8 cellular contexts compared by ENCODE assay signal in genomic region chr10:110226926-110227641, GRCh38. TPM values are rescaled to one million over a fixed set of nuclear protein-coding genes. Genes with fewer than 3 reads are reported as not detected.
DNase-seq lines count a peak whose midpoint lies in the region; FAIRE-seq and TF ChIP-seq lines count a peak whose summit lies in the region.

No MANE protein-coding gene starts in this region.

- no peaks in the 10 kb centered on the region for H3K9me3 Mint-ChIP-seq in Calu3 (ENCODE audit: low read depth, unreplicated experiment)
- no peaks in the 10 kb centered on the region for H3K9me3 Mint-ChIP-seq in astrocyte (ENCODE audit: unreplicated experiment)

- TF ChIP-seq CTCF in Calu3 (IDR thresholded peaks at IDR 0.05; ENCODE audit: unreplicated experiment) (no peak), astrocyte (IDR thresholded peaks at IDR 0.05; ENCODE audit: insufficient read depth, low read depth, low read length) (no peak), retinal pigment epithelial cell (conservative IDR thresholded peaks at IDR 0.05; ENCODE audit: low read depth, low read length) (no peak)

- peaks cover 10% of the 10 kb centered on the region for H3K4me1 Mint-ChIP-seq in Calu3 (ENCODE audit: low read depth, unreplicated experiment)
- H3K4me1 Mint-ChIP-seq in astrocyte (ENCODE audit: low read depth, unreplicated experiment) = peaks cover 21% of the 10 kb centered on the region

- H3K4me1 ChIP-seq in HUES64 (ENCODE audit: insufficient read depth, low read length) (peaks cover 5% of the 10 kb centered on the region), astrocyte (ENCODE audit: insufficient read depth, low read length) (peaks cover 8% of the 10 kb centered on the region)

- no peaks in the 10 kb centered on the region for H3K79me2 ChIP-seq in astrocyte (ENCODE audit: insufficient read depth, low read length)

- H3K27ac ChIP-seq in HUES64 (ENCODE audit: low read depth, low read length) (no peak overlapping the region), astrocyte (ENCODE audit: low read depth, low read length) (no peak overlapping the region)

- peak overlapping the region; percentile 85 for H3K4me2 ChIP-seq in astrocyte (ENCODE audit: low read length)

- H3K27me3 ChIP-seq in HUES64 (ENCODE audit: insufficient read depth, low read length) (peaks cover 12% of the 10 kb centered on the region), astrocyte (ENCODE audit: insufficient read depth, low read length) (no peaks in the 10 kb centered on the region)

- H3K4me3 Mint-ChIP-seq in Calu3 (ENCODE audit: low read depth, unreplicated experiment) = peak overlapping the region; percentile 76
- H3K4me3 Mint-ChIP-seq in astrocyte (ENCODE audit: unreplicated experiment) = peak overlapping the region; percentile 91

- peaks cover 11% of the 10 kb centered on the region; the same call in 1 of the 2 replicates for H3K36me3 ChIP-seq in HUES64 (ENCODE audit: insufficient read depth, low read length)
- no peaks in the 10 kb centered on the region for H3K36me3 ChIP-seq in astrocyte (ENCODE audit: insufficient read depth, low read length)

- intact Hi-C loops in Calu3 (cut with micrococcal nuclease; ENCODE audit: unreplicated experiment) = no loop called here

- CTCF ChIA-PET in Calu3 (lab: Charles Lee) = interaction anchor here (0.6 to 0.9 kb wide), 8 partner anchors 19 to 1237 kb away, joined by 3 to 8 read pairs (median 4); no protein-coding TSS in a partner anchor

- H3K27ac Mint-ChIP-seq in Calu3 (ENCODE audit: unreplicated experiment) (peak overlapping the region; percentile 56), astrocyte (ENCODE audit: unreplicated experiment) (peak overlapping the region; percentile 89)

- no peaks in the 10 kb centered on the region for H4K20me1 ChIP-seq in astrocyte (ENCODE audit: insufficient read depth, low read length)

- no peak for FAIRE-seq in astrocyte (lab: Jason Lieb, UNC)

- no peak overlapping the region; the same call in 1 of the 2 replicates for H3K9ac ChIP-seq in HUES64 (ENCODE audit: low read depth, low read length)
- peak overlapping the region; percentile 60 for H3K9ac ChIP-seq in astrocyte (ENCODE audit: low read length)

- H3K4me3 ChIP-seq in HUES64 (ENCODE audit: low read length) = peak overlapping the region; percentile 93
- H3K4me3 ChIP-seq in astrocyte (ENCODE audit: insufficient read depth, low read depth, low read length) = peak overlapping the region; percentile 59
- H3K4me3 ChIP-seq in retinal pigment epithelial cell (ENCODE audit: low read length) = peak overlapping the region; percentile 73

- no peaks in the 10 kb centered on the region for H3K9me3 ChIP-seq in HUES64 (ENCODE audit: insufficient read depth, low read depth, low read length)
- H3K9me3 ChIP-seq in astrocyte (ENCODE audit: insufficient read depth, low read depth, low read length) = no peaks in the 10 kb centered on the region

- H3K27me3 Mint-ChIP-seq in Calu3 (ENCODE audit: unreplicated experiment) (no peaks in the 10 kb centered on the region), astrocyte (ENCODE audit: low read depth, unreplicated experiment) (no peaks in the 10 kb centered on the region)

- H2AFZ ChIP-seq in astrocyte (ENCODE audit: low read depth, low read length) = peak overlapping the region; percentile 65

- no TSS peak for BruUV-seq in Calu3 (replicated peaks; lab: Mats Ljungman, UMichigan)

- 1% methylated on average over 70 of the region's 71 CpGs for WGBS in HUES64

- DNase-seq in Calu3 (peak; percentile 33), T1000 (lab: John Stamatoyannopoulos, UW) (peak; percentile 62), astrocyte (ENCODE audit: low read depth) (no peak), hippocampal formation (lab: John Stamatoyannopoulos, UW) (peak; percentile 49 to 70), retinal pigment epithelial cell (ENCODE audit: low read depth) (no peak), HPDE6-E6E7 (ENCODE audit: extremely low spot score) (no peak), GM19240 (ENCODE audit: insufficient read length, low spot score) (no peak)

- H3K36me3 Mint-ChIP-seq in Calu3 (ENCODE audit: insufficient read depth, unreplicated experiment) (peaks cover 36% of the 10 kb centered on the region), astrocyte (ENCODE audit: low read depth, unreplicated experiment) (peaks cover 3% of the 10 kb centered on the region)

RNA-seq across cellular contexts. Expression of gene MXI1, which starts 19.7 kb away (rescaled TPM):
- total RNA-seq in Calu3 (2022) = 8.1 and 8.4 TPM in 2 replicates
- 5.2 TPM for polyA plus RNA-seq in HUES64 (2013, experiment 1 of 2)
- 9.4 TPM for polyA plus RNA-seq in HUES64 (2013, experiment 2 of 2)
- total RNA-seq in astrocyte = 31.5 and 35.4 TPM in 2 replicates

Comparison
In these comparisons a context has a peak if more than half of its experiments do, and no peak if none do; other contexts are left out.
1. DNase-seq: peak in Calu3 (single experiment), T1000 (single experiment) and hippocampal formation (2 of 2); none in astrocyte (single experiment), retinal pigment epithelial cell (single experiment), HPDE6-E6E7 (single experiment) and GM19240 (single experiment).
2. Peak in every context shown above with its lines, with median percentiles within 50 percentile points of each other: H3K4me3 ChIP-seq.